Comparison of ENCODE assay signal across 11 cellular contexts in genomic region chr2:128644745-128645256, GRCh38.
DNase-seq lines count a peak whose midpoint lies in the region.
"Had no signal": no experiment of that assay in that cellular context is flagged by ENCODE, and none has a peak within 500 bp of the region (broad histone marks: within the 10 kb centered on the region; RNA-seq: fewer than 3 reads in every experiment).

No MANE protein-coding gene starts in this region.

- 14% methylated on average over 2 of the region's 2 CpGs for WGBS in HUES64

- DNase-seq in CMK (ENCODE audit: low read depth), result peak; percentile 15
- peak; percentile 59 for DNase-seq in ecto neural progenitor cell (ENCODE audit: low spot score)
- DNase-seq in mesenteric fat pad (ENCODE audit: low spot score), result peak; percentile 26
- no peak for DNase-seq in activated T-cell treated with anti-CD3 and anti-CD28 coated beads, Interleukin-2, amount 50 U/mL, for 48 hours
- DNase-seq in epidermal melanocyte (ENCODE audit: insufficient read length, low spot score), result no peak
- DNase-seq in activated T-cell treated with anti-CD3 and anti-CD28 coated beads for 4 hours, result no peak
- no peak for DNase-seq in T-helper 1 cell
- DNase-seq: BE2C, foreskin melanocyte had no signal

- no peaks in the 10 kb centered on the region for H3K27me3 ChIP-seq in HUES64 (ENCODE audit: insufficient read depth, low read length)
- H3K27me3 ChIP-seq: BE2C had no signal

- no peaks in the 10 kb centered on the region for H3K36me3 ChIP-seq in HUES64 (ENCODE audit: insufficient read depth, low read length)
- H3K36me3 ChIP-seq: BE2C had no signal

- peaks cover 27% of the 10 kb centered on the region for H3K4me1 ChIP-seq in HUES64 (ENCODE audit: insufficient read depth, low read length)
- H3K4me1 ChIP-seq: BE2C had no signal

- H3K9ac ChIP-seq in HUES64 (ENCODE audit: low read depth, low read length), result peak overlapping the region; percentile 34; the same call in 1 of the 2 replicates

- no peaks in the 10 kb centered on the region for H3K9me3 ChIP-seq in HUES64 (ENCODE audit: insufficient read depth, low read depth, low read length)
- H3K9me3 ChIP-seq: BE2C had no signal

- peak overlapping the region; percentile 89; the same call in 1 of the 2 replicates for H3K27ac ChIP-seq in HUES64 (ENCODE audit: low read depth, low read length)
- H3K27ac ChIP-seq: skin epidermis had no signal

- H3K4me3 ChIP-seq in HUES64 (ENCODE audit: low read length), result peak overlapping the region; percentile 12; the same call in 1 of the 2 replicates
- H3K4me3 ChIP-seq: skin epidermis had no signal

Comparison
In these comparisons a context has a peak if more than half of its experiments do, and no peak if none do; other contexts are left out.
1. DNase-seq: peak in CMK (single experiment), ecto neural progenitor cell (single experiment) and mesenteric fat pad (single experiment); none in activated T-cell treated with anti-CD3 and anti-CD28 coated beads, Interleukin-2, amount 50 U/mL, for 48 hours (0 of 2), epidermal melanocyte (single experiment), activated T-cell treated with anti-CD3 and anti-CD28 coated beads for 4 hours (single experiment) and T-helper 1 cell (0 of 5).